Comparison of ENCODE assay signal across 22 cellular contexts in the genomic region with DNA sequence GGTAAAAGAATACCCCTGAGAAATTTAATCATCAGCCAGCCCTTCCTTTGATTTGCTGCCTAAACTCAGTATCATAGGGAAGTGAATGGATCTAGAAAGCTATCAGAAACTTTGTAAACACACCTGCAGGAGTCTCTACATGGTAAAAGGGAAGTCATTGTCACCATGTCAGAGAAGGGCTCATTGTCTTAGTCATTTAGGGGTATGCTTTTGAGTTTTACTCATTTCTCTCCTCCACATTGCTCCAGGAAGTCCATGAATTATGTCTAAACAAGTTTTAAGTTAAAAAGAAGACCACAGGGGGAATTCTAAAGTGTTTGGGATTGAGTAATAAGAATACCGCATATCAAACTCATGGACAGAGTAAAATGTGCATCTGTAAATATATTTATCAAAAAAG. TPM values are rescaled to one million over a fixed set of nuclear protein-coding genes. Genes with fewer than 3 reads are reported as not detected.
A peak's percentile ranks its signal among the peaks of the same experiment; 100 is the strongest.
DNase-seq lines count a peak whose midpoint lies in the region; ATAC-seq and TF ChIP-seq lines count a peak whose summit lies in the region.
"Had no signal": no experiment of that assay in that cellular context is flagged by ENCODE, and none has a peak within 500 bp of the region (broad histone marks: within the 10 kb centered on the region; RNA-seq: fewer than 3 reads in every experiment).

No MANE protein-coding gene starts in this region.

- intact Hi-C loops in Right ventricle myocardium inferior (cut with DNase I), result no loop called here

- no peak overlapping the region for H3K4me3 ChIP-seq in GM12865 (ENCODE audit: low read depth, low read length)
- H3K4me3 ChIP-seq: dorsolateral prefrontal cortex had no signal

- peak; percentile 54 for DNase-seq in GM12865 (ENCODE audit: low read depth)
- no peak for DNase-seq in activated effector memory CD4-positive, alpha-beta T cell treated with anti-CD3 and anti-CD28 coated beads, Interleukin-2, amount 50 U/mL, for 16 hours
- DNase-seq in A172 (ENCODE audit: low spot score), result no peak
- DNase-seq in Right ventricle myocardium inferior (ENCODE audit: missing footprints), result no peak
- DNase-seq: activated CD8-positive, alpha-beta T cell treated with anti-CD3 and anti-CD28 coated beads, Interleukin-2, amount 10 ng/mL, durations not matched to agents 7 days and 5 days; CD4-positive, CD25-positive, alpha-beta regulatory T cell; dorsolateral prefrontal cortex; glutamatergic neuron; NCI-H1048; NCI-H187 treated with DMSO at 0.1 percent for 48 hours; NCI-H226; occipital lobe; PC-3; small intestine; stimulated activated CD4-positive, alpha-beta T cell treated with anti-CD3 and anti-CD28 coated beads, Interleukin-2, amount 100 ng/mL, for 24 hours; stimulated activated naive CD4-positive, alpha-beta T cell had no signal

- no peak for TF ChIP-seq CTCF in GM12865 (IDR thresholded peaks at IDR 0.05; ENCODE audit: insufficient read depth, low read depth, low read length, missing control alignments)

- ATAC-seq in GM18868 (IDR thresholded peaks at IDR 0.05; ENCODE audit: unreplicated experiment) (peak; percentile 68), HG02678 (IDR thresholded peaks at IDR 0.05; ENCODE audit: unreplicated experiment) (peak; percentile 64), HG03558 (IDR thresholded peaks at IDR 0.05; ENCODE audit: extremely low read depth, unreplicated experiment) (peak; percentile 73), GM21423 (IDR thresholded peaks at IDR 0.05; ENCODE audit: unreplicated experiment) (no peak), Right ventricle myocardium inferior (no peak)
- ATAC-seq: activated CD4-positive, CD25-positive, alpha-beta regulatory T cell treated with anti-CD3 and anti-CD28 coated beads, Interleukin-2, amount 50 U/mL, for 24 hours; activated CD8-positive, alpha-beta T cell treated with anti-CD3 and anti-CD28 coated beads, Interleukin-2, amount 10 ng/mL, durations not matched to agents 7 days and 5 days; PC-3 had no signal

RNA-seq across cellular contexts. Expression of gene SLC17A1, which starts 2.5 kb away (rescaled TPM):
- total RNA-seq in A172 (2014; rRNA removed; shearing (Covaris generic)), result not detected in 2 replicates
- total RNA-seq in Right ventricle myocardium inferior, result not detected
- total RNA-seq: activated CD8-positive, alpha-beta T cell treated with anti-CD3 and anti-CD28 coated beads, Interleukin-2, amount 10 ng/mL, durations not matched to agents 7 days and 5 days; CD4-positive, CD25-positive, alpha-beta regulatory T cell; dorsolateral prefrontal cortex; endothelial cell of umbilical vein; occipital lobe; PC-3 had no signal

RNA-seq across cellular contexts. Expression of gene SLC17A3, which starts 44.7 kb away (rescaled TPM):
- total RNA-seq in A172 (2014; rRNA removed; shearing (Covaris generic)), result not detected in 2 replicates
- not detected for total RNA-seq in Right ventricle myocardium inferior
- total RNA-seq: CD4-positive, CD25-positive, alpha-beta regulatory T cell; endothelial cell of umbilical vein; occipital lobe; PC-3 had no signal

Comparison
In these comparisons a context has a peak if more than half of its experiments do, and no peak if none do; other contexts are left out.
1. ATAC-seq: peak in GM18868 (single experiment), HG02678 (single experiment) and HG03558 (single experiment); none in GM21423 (single experiment) and Right ventricle myocardium inferior (single experiment).